ENCODE assay signal across 8 cellular contexts in the genomic region with DNA sequence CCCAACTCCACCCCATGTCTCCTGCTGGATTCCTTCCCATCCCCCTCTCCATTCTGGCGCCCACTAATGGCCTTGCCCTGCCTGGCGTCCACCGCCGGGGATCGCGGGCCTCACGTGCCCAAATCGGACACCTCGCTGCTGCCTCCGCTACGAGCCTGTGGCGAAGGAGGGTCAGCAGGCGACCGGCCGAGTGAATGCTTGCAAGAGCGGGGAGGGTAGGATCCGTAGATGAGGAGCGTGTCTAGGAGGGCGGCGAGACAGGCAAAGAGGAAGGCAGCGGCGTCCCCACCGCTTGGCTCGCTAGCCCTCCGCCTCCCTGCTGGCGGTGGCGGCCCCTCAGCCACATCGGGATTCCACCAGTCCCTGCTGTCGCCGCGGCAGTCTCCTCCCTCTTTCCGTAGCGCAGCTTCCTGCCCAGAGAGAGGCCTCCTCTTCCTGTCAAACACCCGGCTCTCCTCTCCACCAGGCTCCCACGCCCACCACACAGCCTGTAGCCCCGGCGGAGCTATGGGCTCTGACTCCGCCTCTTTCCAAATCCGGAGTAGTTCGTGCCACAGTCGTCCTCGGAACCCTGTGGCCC. TPM values are rescaled to one million over a fixed set of nuclear protein-coding genes. Genes with fewer than 3 reads are reported as not detected.
DNase-seq lines count a peak whose midpoint lies in the region; ATAC-seq and TF ChIP-seq lines count a peak whose summit lies in the region.

A gene (minus strand): TSS at position 387 of the 580 bp plus-strand sequence.

- ATAC-seq in HG02852 (IDR thresholded peaks at IDR 0.05; ENCODE audit: unreplicated experiment): peak; percentile 98

- H3K9me3 ChIP-seq in hepatocyte (ENCODE audit: low read depth): no peaks in the 10 kb centered on the region

- peak within 1 kb of the TSS; percentile 86 for H2AFZ ChIP-seq in hepatocyte

- WGBS in hepatocyte (ENCODE audit: low lambda C conversion rate, missing lambda C conversion rate): 47% methylated on average over 36 of the region's 42 CpGs

- DNase-seq in GM13976 (ENCODE audit: low spot score): peak; percentile 89
- DNase-seq in NCI-H146 treated with DMSO at 0.1 percent for 48 hours (lab: John Stamatoyannopoulos, UW; ENCODE audit: unreplicated experiment): peak; percentile 77
- DNase-seq in T-helper 2 cell: peak; percentile 29 to 91 (median 69)
- peak; percentile 1 to 86 (median 61) for DNase-seq in anterior cingulate cortex (lab: John Stamatoyannopoulos, UW)
- DNase-seq in hepatocyte (ENCODE audit: low spot score): peak; percentile 86
- DNase-seq in renal cortical epithelial cell (ENCODE audit: low read depth): peak; percentile 63
- no peak for DNase-seq in NK-92 (lab: John Stamatoyannopoulos, UW; ENCODE audit: unreplicated experiment)

- H3K79me2 ChIP-seq in hepatocyte: peaks cover 3% of the 10 kb centered on the region

- no peaks in the 10 kb centered on the region for H3K27me3 ChIP-seq in hepatocyte

- H3K4me3 ChIP-seq in hepatocyte: peak within 1 kb of the TSS; percentile 71

- peak within 1 kb of the TSS; percentile 98 for H3K27ac ChIP-seq in hepatocyte

- in situ Hi-C loops in GM13976 (cut with MboI; ENCODE audit: low sequenced_read_pairs, unreplicated experiment): no loop called here

- H3K36me3 ChIP-seq in hepatocyte (replicated peaks; ENCODE audit: insufficient read depth, low read depth): no peaks in the 10 kb centered on the region

- no peaks in the 10 kb centered on the region for H3K9me2 ChIP-seq in hepatocyte (replicated peaks; ENCODE audit: insufficient read depth)

- peak within 1 kb of the TSS; percentile 75 for H3K4me2 ChIP-seq in hepatocyte

- H4K20me1 ChIP-seq in hepatocyte (ENCODE audit: insufficient read depth, poor library complexity, severe bottlenecking): no peaks in the 10 kb centered on the region

- TF ChIP-seq CTCF in GM13976 (IDR thresholded peaks at IDR 0.05; ENCODE audit: borderline replicate concordance, control extremely low read depth, extremely low read depth, insufficient read depth, missing control alignments) (no peak), hepatocyte (IDR thresholded peaks at IDR 0.05; ENCODE audit: poor library complexity) (peak; percentile 38)

- H3K4me1 ChIP-seq in hepatocyte (ENCODE audit: insufficient read depth): no peaks in the 10 kb centered on the region

RNA-seq across cellular contexts. Expression of the gene that starts here (rescaled TPM):
- total RNA-seq in hepatocyte: 8.0 and 9.1 TPM in 2 replicates
- polyA plus RNA-seq in hepatocyte: 10.9 and 13.7 TPM in 2 replicates
- total RNA-seq in renal cortical epithelial cell: 7.5 and 9.3 TPM in 2 replicates
